1 cellular context compared by ENCODE assay signal in genomic region chr19:58476498-58477015, GRCh38.
TF ChIP-seq lines count a peak whose summit lies in the region.

No MANE protein-coding gene starts in this region.

TF ChIP-seq in GM23338, 12 proteins besides CTCF, POLR2A, EP300 and RAD21 (continued from another document):
- TF ChIP-seq ZNF462 (CRISPR knock-in tag; IDR thresholded peaks at IDR 0.05) (no peak), STAT1 (IDR thresholded peaks at IDR 0.05; ENCODE audit: unreplicated experiment) (no peak), NANOG (IDR thresholded peaks at IDR 0.05; ENCODE audit: borderline replicate concordance) (no peak), ETS1 (IDR thresholded peaks at IDR 0.05) (no peak)
